Comparison of ENCODE assay signal across 1 cellular context in the genomic region with DNA sequence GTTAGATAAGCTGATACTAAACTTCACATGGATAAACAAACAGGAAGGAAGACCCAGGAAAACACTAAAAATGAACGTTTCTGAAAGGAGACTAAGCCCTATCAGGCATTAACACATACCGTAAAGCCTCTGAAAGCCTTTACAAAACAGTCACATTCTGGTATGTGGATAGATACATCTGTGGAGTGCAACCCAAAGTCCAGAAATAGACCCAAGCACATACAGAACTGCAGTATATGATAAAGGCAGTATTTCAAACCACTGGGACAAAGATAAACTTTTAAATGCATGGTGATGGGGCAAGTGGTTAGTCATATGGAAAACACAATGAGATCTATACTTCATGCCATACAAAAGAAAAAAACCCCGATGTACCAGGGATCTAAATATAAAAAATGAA.
TF ChIP-seq lines count a peak whose summit lies in the region.

No MANE protein-coding gene starts in this region.

TF ChIP-seq in HepG2, 621 proteins besides CTCF, POLR2A, EP300 and RAD21:
- TF ChIP-seq, protein P1, sequence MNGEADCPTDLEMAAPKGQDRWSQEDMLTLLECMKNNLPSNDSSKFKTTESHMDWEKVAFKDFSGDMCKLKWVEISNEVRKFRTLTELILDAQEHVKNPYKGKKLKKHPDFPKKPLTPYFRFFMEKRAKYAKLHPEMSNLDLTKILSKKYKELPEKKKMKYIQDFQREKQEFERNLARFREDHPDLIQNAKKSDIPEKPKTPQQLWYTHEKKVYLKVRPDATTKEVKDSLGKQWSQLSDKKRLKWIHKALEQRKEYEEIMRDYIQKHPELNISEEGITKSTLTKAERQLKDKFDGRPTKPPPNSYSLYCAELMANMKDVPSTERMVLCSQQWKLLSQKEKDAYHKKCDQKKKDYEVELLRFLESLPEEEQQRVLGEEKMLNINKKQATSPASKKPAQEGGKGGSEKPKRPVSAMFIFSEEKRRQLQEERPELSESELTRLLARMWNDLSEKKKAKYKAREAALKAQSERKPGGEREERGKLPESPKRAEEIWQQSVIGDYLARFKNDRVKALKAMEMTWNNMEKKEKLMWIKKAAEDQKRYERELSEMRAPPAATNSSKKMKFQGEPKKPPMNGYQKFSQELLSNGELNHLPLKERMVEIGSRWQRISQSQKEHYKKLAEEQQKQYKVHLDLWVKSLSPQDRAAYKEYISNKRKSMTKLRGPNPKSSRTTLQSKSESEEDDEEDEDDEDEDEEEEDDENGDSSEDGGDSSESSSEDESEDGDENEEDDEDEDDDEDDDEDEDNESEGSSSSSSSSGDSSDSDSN (CRISPR knock-in tag; IDR thresholded peaks at IDR 0.05): no peak
- TF ChIP-seq ZNF768 (CRISPR knock-in tag; IDR thresholded peaks at IDR 0.05) (no peak), ZNF17 (CRISPR knock-in tag; IDR thresholded peaks at IDR 0.05) (no peak), ZNF792 (CRISPR knock-in tag; IDR thresholded peaks at IDR 0.05) (no peak), TBX3 (IDR thresholded peaks at IDR 0.05; ENCODE audit: borderline replicate concordance) (no peak), ZNF333 (CRISPR knock-in tag; IDR thresholded peaks at IDR 0.05; ENCODE audit: borderline replicate concordance) (no peak)
- TF ChIP-seq, protein P2, sequence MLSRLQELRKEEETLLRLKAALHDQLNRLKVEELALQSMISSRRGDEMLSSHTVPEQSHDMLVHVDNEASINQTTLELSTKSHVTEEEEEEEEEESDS (CRISPR knock-in tag; IDR thresholded peaks at IDR 0.05; ENCODE audit: borderline replicate concordance): no peak
